ENCODE assay signal across 16 cellular contexts in the genomic region with DNA sequence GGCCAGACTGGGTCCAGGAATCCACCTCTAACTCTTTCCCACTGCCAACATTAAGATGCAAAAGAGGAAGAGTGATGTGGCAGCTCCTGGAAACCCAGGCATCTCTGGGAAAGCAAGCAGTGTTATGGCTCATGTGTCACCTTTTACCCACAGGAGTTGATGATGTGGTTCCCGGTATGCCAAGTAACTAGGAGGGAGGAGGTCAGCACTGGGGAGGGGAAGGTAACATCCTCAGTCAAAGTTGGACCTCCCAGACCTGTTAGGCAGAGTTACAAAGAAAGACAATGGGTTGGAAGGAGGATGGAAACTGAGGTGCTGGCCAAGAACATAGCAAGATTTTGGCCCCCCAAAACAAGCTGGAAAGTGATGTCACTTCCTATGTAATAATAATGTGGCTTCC. TPM values are rescaled to one million over a fixed set of nuclear protein-coding genes. Genes with fewer than 3 reads are reported as not detected.
DNase-seq lines count a peak whose midpoint lies in the region; ATAC-seq, FAIRE-seq and TF ChIP-seq lines count a peak whose summit lies in the region.
"Had no signal": no experiment of that assay in that cellular context is flagged by ENCODE, and none has a peak within 500 bp of the region (broad histone marks: within the 10 kb centered on the region; RNA-seq: fewer than 3 reads in every experiment).

No MANE protein-coding gene starts in this region.

- H3K36me3 ChIP-seq in psoas muscle (ENCODE audit: insufficient read depth in 1 of 2, low read depth in 1 of 2), result peaks cover 5 to 23% of the 10 kb centered on the region in 2 donors
- H3K36me3 ChIP-seq: BE2C had no signal

- H3K4me3 ChIP-seq in foreskin fibroblast (ENCODE audit: low read depth in 1 of 2, low read length in 2 of 2) (no peak overlapping the region), psoas muscle (no peak overlapping the region)

- TF ChIP-seq CTCF in foreskin fibroblast (IDR thresholded peaks at IDR 0.05; ENCODE audit: low read depth, low read length) (no peak), psoas muscle (IDR thresholded peaks at IDR 0.05) (no peak)

- peak; percentile 57 for FAIRE-seq in H54 (lab: Jason Lieb, UNC)

- peak overlapping the region; percentile 58 for H3K27ac ChIP-seq in psoas muscle
- H3K27ac ChIP-seq: parathyroid adenoma had no signal

- TF ChIP-seq POLR2A in H54 (IDR thresholded peaks at IDR 0.05; ENCODE audit: low read depth, low read length), result no peak

- 41 to 68% (median 64%) methylated on average over 1 of the region's 1 CpG for WGBS in psoas muscle, 3 donors

- peaks cover 29% of the 10 kb centered on the region for H3K4me1 ChIP-seq in psoas muscle
- H3K4me1 ChIP-seq: BE2C, parathyroid adenoma had no signal

- ATAC-seq in psoas muscle (peak; percentile 23 to 52 (median 36)), GM18858 (IDR thresholded peaks at IDR 0.05; ENCODE audit: unreplicated experiment) (no peak)
- ATAC-seq: activated T-cell treated with anti-CD3 and anti-CD28 coated beads, Interleukin-2, amount 50 U/mL, for 72 hours had no signal

- intact Hi-C loops in psoas muscle (cut with DNase I), result loop anchor here in 1 of 2 donors (10.0 kb wide), 1 partner anchor 110 kb away; no protein-coding TSS in a partner anchor

- DNase-seq in H54 (ENCODE audit: insufficient read length, low spot score) (peak; percentile 65), amniotic epithelial cell (ENCODE audit: low read depth) (peak; percentile 58), foreskin fibroblast (peak; percentile 56 to 65), psoas muscle (no peak), Ammon's horn (ENCODE audit: low spot score) (no peak)
- DNase-seq in activated CD4-positive, alpha-beta T cell treated with anti-CD3 and anti-CD28 coated beads for 48 hours, result no peak
- DNase-seq in activated CD4-positive, alpha-beta T cell treated with anti-CD3 and anti-CD28 coated beads, Interleukin-2, amount 50 U/mL, for 1 hour, result no peak
- DNase-seq: activated T-cell treated with anti-CD3 and anti-CD28 coated beads, Interleukin-2, amount 50 U/mL, for 72 hours; BE2C; SHP77 had no signal

- H3K9me3 ChIP-seq in psoas muscle, result no peaks in the 10 kb centered on the region
- H3K9me3 ChIP-seq: BE2C had no signal

- no peaks in the 10 kb centered on the region for H3K27me3 ChIP-seq in psoas muscle (ENCODE audit: insufficient read depth in 3 of 3, low read length in 2 of 3)
- H3K27me3 ChIP-seq: BE2C had no signal

RNA-seq across cellular contexts. Expression of a gene that starts 17.9 kb away (rescaled TPM):
- total RNA-seq in psoas muscle, result 1,000 to 10,000 TPM in 3 of 4 donors, 100 to 1,000 TPM in 1; 994 to 1,548 (median 1,386) TPM
- 1,000 to 10,000 TPM; 2,500 to 4,614 (median 2,501) TPM for polyA plus RNA-seq in psoas muscle

RNA-seq across cellular contexts. Expression of a gene that starts 25.5 kb away (rescaled TPM):
- total RNA-seq in psoas muscle, result not detected
- polyA plus RNA-seq in psoas muscle, result not detected
- total RNA-seq: activated T-cell treated with anti-CD3 and anti-CD28 coated beads, Interleukin-2, amount 50 U/mL, for 72 hours; dermis microvascular lymphatic vessel endothelial cell; fibroblast of villous mesenchyme; mononuclear cell; temporal lobe had no signal

RNA-seq across cellular contexts. Expression of a gene that starts 32.5 kb away (rescaled TPM):
- total RNA-seq in psoas muscle, result not detected
- polyA plus RNA-seq in psoas muscle, result not detected
- total RNA-seq: dermis microvascular lymphatic vessel endothelial cell, fibroblast of villous mesenchyme, temporal lobe had no signal

RNA-seq across cellular contexts. Expression of a gene that starts 55.1 kb away (rescaled TPM):
- 10 to 100 TPM in 2 of 4 donors, 1 to 10 TPM in 2; 6.2 to 13.6 (median 10.7) TPM for total RNA-seq in psoas muscle
- polyA plus RNA-seq in psoas muscle, result 10 to 100 TPM in 1 of 3 donors, 1 to 10 TPM in 2; 4.9 to 14.5 (median 5.4) TPM
- total RNA-seq: activated T-cell treated with anti-CD3 and anti-CD28 coated beads, Interleukin-2, amount 50 U/mL, for 72 hours; fibroblast of villous mesenchyme; mononuclear cell had no signal

Comparison
In these comparisons a context has a peak if more than half of its experiments do, and no peak if none do; other contexts are left out.
1. DNase-seq: peak in H54 (single experiment), amniotic epithelial cell (single experiment) and foreskin fibroblast (2 of 2); none in psoas muscle (0 of 2), Ammon's horn (single experiment), activated CD4-positive, alpha-beta T cell treated with anti-CD3 and anti-CD28 coated beads for 48 hours (single experiment) and activated CD4-positive, alpha-beta T cell treated with anti-CD3 and anti-CD28 coated beads, Interleukin-2, amount 50 U/mL, for 1 hour (single experiment).